Comparison of ENCODE assay signal across 17 cellular contexts in genomic region chr13:46315036-46315435, GRCh38.
DNase-seq lines count a peak whose midpoint lies in the region; ATAC-seq, FAIRE-seq and TF ChIP-seq lines count a peak whose summit lies in the region.
"Had no signal": no experiment of that assay in that cellular context is flagged by ENCODE, and none has a peak within 500 bp of the region (broad histone marks: within the 10 kb centered on the region; RNA-seq: fewer than 3 reads in every experiment).

No MANE protein-coding gene starts in this region.

- H3K36me3 Mint-ChIP-seq in activated CD4-positive, alpha-beta T cell treated with anti-CD3 and anti-CD28 coated beads for 36 hours (ENCODE audit: low read depth) = peaks cover 42% of the 10 kb centered on the region
- H3K36me3 Mint-ChIP-seq in activated CD4-positive, alpha-beta T cell treated with anti-CD3 and anti-CD28 coated beads, Interleukin-2, amount 10 ng/mL, durations not matched to agents 7 days and 5 days (ENCODE audit: low read depth) = peaks cover 43% of the 10 kb centered on the region
- peaks cover 0 to 4% (median 3%) of the 10 kb centered on the region in 3 donors for H3K36me3 Mint-ChIP-seq in immature natural killer cell

- FAIRE-seq in A204.1 (lab: Jason Lieb, UNC) (peak; percentile 95), K562 (lab: Jason Lieb, UNC) (no peak)
- FAIRE-seq: GM12878, GM18507 had no signal

- POLR2A ChIA-PET in activated CD4-positive, alpha-beta T cell treated with anti-CD3 and anti-CD28 coated beads for 36 hours (lab: Charles Lee) = no interaction called here
- POLR2A ChIA-PET in activated CD4-positive, alpha-beta T cell treated with anti-CD3 and anti-CD28 coated beads, Interleukin-2, amount 10 ng/mL, durations not matched to agents 7 days and 5 days (lab: Charles Lee) = no interaction called here
- POLR2A ChIA-PET in K562 (lab: Yijun Ruan, JAX) = interaction anchor here (1.0 kb wide), 1 partner anchor 8 kb away, joined by 3 read pairs; no protein-coding TSS in a partner anchor

- no peaks in the 10 kb centered on the region for H3K79me2 ChIP-seq in K562 (ENCODE audit: control insufficient read depth, insufficient read depth, low read length)

- no peaks in the 10 kb centered on the region for H3K9me3 ChIP-seq in K562 (replicated peaks; ENCODE audit: control insufficient read depth, insufficient read depth, low read depth, low read length)
- H3K9me3 ChIP-seq: Caco-2 had no signal

- no TSS peak for BruUV-seq in K562 (replicated peaks; lab: Mats Ljungman, UMichigan)

- no peaks in the 10 kb centered on the region for H4K20me1 ChIP-seq in K562 (replicated peaks; ENCODE audit: control insufficient read depth, insufficient read depth, low read length)
- H4K20me1 ChIP-seq: BLaER1 had no signal

- intact Hi-C loops in activated CD4-positive, alpha-beta T cell treated with anti-CD3 and anti-CD28 coated beads for 36 hours (cut with DNase I, micrococcal nuclease) = no loop called here
- intact Hi-C loops in K562 (cut with micrococcal nuclease) = no loop called here

- no peak for TF ChIP-seq RAD21 in K562 (CRISPR knock-in tag; conservative IDR thresholded peaks at IDR 0.05 in 1 of 2, IDR thresholded peaks at IDR 0.05 in 1 of 2)

- H3K4me3 Mint-ChIP-seq in activated CD4-positive, alpha-beta T cell treated with anti-CD3 and anti-CD28 coated beads for 36 hours = no peak overlapping the region
- no peak overlapping the region for H3K4me3 Mint-ChIP-seq in activated CD4-positive, alpha-beta T cell treated with anti-CD3 and anti-CD28 coated beads, Interleukin-2, amount 10 ng/mL, durations not matched to agents 7 days and 5 days
- H3K4me3 Mint-ChIP-seq in immature natural killer cell = no peak overlapping the region
- H3K4me3 Mint-ChIP-seq: CD8-positive, alpha-beta memory T cell; GM23338 had no signal

- no peak for TF ChIP-seq POLR2A in K562 (conservative IDR thresholded peaks at IDR 0.05)

- DNase-seq in activated CD4-positive, alpha-beta T cell treated with anti-CD3 and anti-CD28 coated beads for 36 hours = no peak
- no peak for DNase-seq in activated CD4-positive, alpha-beta T cell treated with anti-CD3 and anti-CD28 coated beads, Interleukin-2, amount 10 ng/mL, durations not matched to agents 7 days and 5 days
- no peak for DNase-seq in K562 (ENCODE audit: extremely low read depth in 1 of 4, low spot score in 3 of 4)
- no peak for DNase-seq in immature natural killer cell
- no peak for DNase-seq in D341Med (ENCODE audit: low spot score)
- DNase-seq in activated CD8-positive, alpha-beta memory T cell treated with anti-CD3 and anti-CD28 coated beads, Interleukin-2, amount 50 U/mL, for 48 hours = no peak
- DNase-seq: AML-193; Caco-2; CD8-positive, alpha-beta memory T cell; H7 had no signal

- no peak overlapping the region for H3K4me2 ChIP-seq in K562 (ENCODE audit: insufficient read depth, low read length)
- H3K4me2 ChIP-seq: BLaER1, GM23338 had no signal

- H3K9ac ChIP-seq in K562 (ENCODE audit: insufficient read depth in 1 of 2, low read depth in 2 of 2, low read length in 2 of 2) = no peak overlapping the region
- H3K9ac ChIP-seq: BLaER1 had no signal

- no peak for TF ChIP-seq EP300 in K562 (IDR thresholded peaks at IDR 0.05; ENCODE audit: low read length)

- peak overlapping the region; percentile 51 for H3K27ac Mint-ChIP-seq in activated CD4-positive, alpha-beta T cell treated with anti-CD3 and anti-CD28 coated beads for 36 hours
- H3K27ac Mint-ChIP-seq in activated CD4-positive, alpha-beta T cell treated with anti-CD3 and anti-CD28 coated beads, Interleukin-2, amount 10 ng/mL, durations not matched to agents 7 days and 5 days = no peak overlapping the region
- peak overlapping the region in 5 of 6 donors; percentile 5 to 98 (median 66) for H3K27ac Mint-ChIP-seq in immature natural killer cell
- H3K27ac Mint-ChIP-seq: GM23338 had no signal

- no peak for ATAC-seq in activated CD4-positive, alpha-beta T cell treated with anti-CD3 and anti-CD28 coated beads for 36 hours
- ATAC-seq in K562 (peak; percentile 48; the same call in 2 of the 3 replicates), GM18511 (IDR thresholded peaks at IDR 0.05; ENCODE audit: unreplicated experiment) (no peak)
- ATAC-seq: GM12878, GM23338 had no signal

- H3K4me1 ChIP-seq in K562 (replicated peaks in 1 of 2; ENCODE audit: control insufficient read depth in 2 of 2, insufficient read depth in 2 of 2, low read length in 2 of 2) = no peaks in the 10 kb centered on the region
- H3K4me1 ChIP-seq: BLaER1, Caco-2 had no signal

- CTCF ChIA-PET in activated CD4-positive, alpha-beta T cell treated with anti-CD3 and anti-CD28 coated beads for 36 hours (lab: Charles Lee) = interaction anchor here (1.1 to 1.6 kb wide), 2 partner anchors 23 to 27 kb away, joined by 3 read pairs; no protein-coding TSS in a partner anchor
- CTCF ChIA-PET in activated CD4-positive, alpha-beta T cell treated with anti-CD3 and anti-CD28 coated beads, Interleukin-2, amount 10 ng/mL, durations not matched to agents 7 days and 5 days (lab: Charles Lee) = interaction anchor here (1.6 kb wide), 1 partner anchor 15 kb away, joined by 4 read pairs; no protein-coding TSS in a partner anchor
- CTCF ChIA-PET in K562 (lab: Yijun Ruan, JAX; ENCODE audit: low intra/inter-chr PET ratio) = no interaction called here

- H3K27me3 ChIP-seq in K562 (ENCODE audit: control insufficient read depth in 2 of 2, insufficient read depth in 2 of 2, low read length in 2 of 2) = no peaks in the 10 kb centered on the region
- H3K27me3 ChIP-seq: BLaER1 had no signal

- H2AFZ ChIP-seq in K562 (ENCODE audit: low read depth, low read length) = no peak overlapping the region
- H2AFZ ChIP-seq: GM23338 had no signal

- TF ChIP-seq CTCF in K562 (IDR thresholded peaks at IDR 0.05 in 2 of 3, conservative IDR thresholded peaks at IDR 0.05 in 1 of 3; ENCODE audit: insufficient read depth in 2 of 3, low read depth in 1 of 3, low read length in 3 of 3) = no peak

- H3K36me3 ChIP-seq in K562 (ENCODE audit: control insufficient read depth, insufficient read depth, low read length) = no peaks in the 10 kb centered on the region
- H3K36me3 ChIP-seq: BLaER1 had no signal

- in situ Hi-C loops in K562 (cut with MboI) = loop anchor here (25.0 kb wide), 1 partner anchor 378 kb away; no protein-coding TSS in a partner anchor

- no peak overlapping the region for H3K27ac ChIP-seq in K562 (ENCODE audit: extremely low read depth, low read depth, low read length)
- H3K27ac ChIP-seq: 22Rv1, BLaER1 had no signal

- H3K4me1 Mint-ChIP-seq in activated CD4-positive, alpha-beta T cell treated with anti-CD3 and anti-CD28 coated beads for 36 hours = peaks cover 43% of the 10 kb centered on the region
- H3K4me1 Mint-ChIP-seq in activated CD4-positive, alpha-beta T cell treated with anti-CD3 and anti-CD28 coated beads, Interleukin-2, amount 10 ng/mL, durations not matched to agents 7 days and 5 days = peaks cover 30% of the 10 kb centered on the region
- H3K4me1 Mint-ChIP-seq in immature natural killer cell = peaks cover 30 to 42% of the 10 kb centered on the region in 2 donors

- peaks cover 7% of the 10 kb centered on the region for H3K9me3 Mint-ChIP-seq in activated CD4-positive, alpha-beta T cell treated with anti-CD3 and anti-CD28 coated beads for 36 hours (ENCODE audit: low read depth)
- H3K9me3 Mint-ChIP-seq in activated CD4-positive, alpha-beta T cell treated with anti-CD3 and anti-CD28 coated beads, Interleukin-2, amount 10 ng/mL, durations not matched to agents 7 days and 5 days = peaks cover 16% of the 10 kb centered on the region
- no peaks in the 10 kb centered on the region for H3K9me3 Mint-ChIP-seq in immature natural killer cell
- H3K9me3 Mint-ChIP-seq: CD8-positive, alpha-beta memory T cell; GM23338 had no signal

- no peaks in the 10 kb centered on the region for H3K27me3 Mint-ChIP-seq in activated CD4-positive, alpha-beta T cell treated with anti-CD3 and anti-CD28 coated beads for 36 hours
- H3K27me3 Mint-ChIP-seq in activated CD4-positive, alpha-beta T cell treated with anti-CD3 and anti-CD28 coated beads, Interleukin-2, amount 10 ng/mL, durations not matched to agents 7 days and 5 days = no peaks in the 10 kb centered on the region
- peaks cover 0 to 3% (median 0%) of the 10 kb centered on the region in 3 donors for H3K27me3 Mint-ChIP-seq in immature natural killer cell (ENCODE audit: low read depth in 3 of 3)

- H3K9me1 ChIP-seq in K562 (ENCODE audit: control insufficient read depth, insufficient read depth, low read length) = no peaks in the 10 kb centered on the region

- H3K4me3 ChIP-seq in K562 = no peak overlapping the region
- H3K4me3 ChIP-seq: BLaER1, GM12878, GM23338 had no signal

TF ChIP-seq in K562, 482 proteins besides CTCF, POLR2A, EP300 and RAD21:
- no peak for TF ChIP-seq DPF2 (IDR thresholded peaks at IDR 0.05)
- TF ChIP-seq STAT5A (IDR thresholded peaks at IDR 0.05; ENCODE audit: borderline replicate concordance, low read length) = no peak
- no peak for TF ChIP-seq THAP12 (CRISPR knock-in tag; IDR thresholded peaks at IDR 0.05)
- no peak for TF ChIP-seq U2AF2 (optimal IDR thresholded peaks at IDR 0.05; ENCODE audit: low read depth, low read length)
